Comparison of ENCODE assay signal across 8 cellular contexts in genomic region chr19:41175825-41176734, GRCh38. TPM values are rescaled to one million over a fixed set of nuclear protein-coding genes. Genes with fewer than 3 reads are reported as not detected.
A peak's percentile ranks its signal among the peaks of the same experiment; 100 is the strongest.
DNase-seq lines count a peak whose midpoint lies in the region; ATAC-seq and TF ChIP-seq lines count a peak whose summit lies in the region.

No MANE protein-coding gene starts in this region.

- DNase-seq in BJ (ENCODE audit: low read depth) (peak; percentile 38), MV-4-11 (lab: John Stamatoyannopoulos, UW) (peak; percentile 95), fibroblast of peridontal ligament (ENCODE audit: extremely low read depth) (peak; percentile 73), non-pigmented ciliary epithelial cell (ENCODE audit: low read depth) (peak; percentile 54), GM10266 (ENCODE audit: extremely low spot score) (no peak)
- DNase-seq in activated CD8-positive, alpha-beta memory T cell treated with anti-CD3 and anti-CD28 coated beads, Interleukin-2, amount 50 U/mL, for 4 hours, result peak; percentile 44

- TF ChIP-seq CTCF in BJ (IDR thresholded peaks at IDR 0.05; ENCODE audit: insufficient read depth, low read depth, low read length) (no peak), GM10266 (IDR thresholded peaks at IDR 0.05; ENCODE audit: control insufficient read depth, insufficient read depth, low read depth, missing control alignments) (no peak)

- CTCF ChIA-PET in BJ (lab: Yijun Ruan, JAX), result interaction anchor here (1.2 to 1.6 kb wide), 3 partner anchors 10 to 86 kb away, joined by 3 to 5 read pairs (median 3); no protein-coding TSS in a partner anchor

- ATAC-seq in GM18502 (IDR thresholded peaks at IDR 0.05; ENCODE audit: poor library complexity, unreplicated experiment) (no peak), GM19035 (IDR thresholded peaks at IDR 0.05; ENCODE audit: unreplicated experiment) (no peak)

- H3K36me3 ChIP-seq in BJ (ENCODE audit: control insufficient read depth, insufficient read depth, low read length), result no peaks in the 10 kb centered on the region

- H3K4me3 ChIP-seq in BJ (ENCODE audit: low read depth, low read length), result no peak overlapping the region

- no peaks in the 10 kb centered on the region for H3K27me3 ChIP-seq in BJ (ENCODE audit: control insufficient read depth, insufficient read depth, low read length)

- POLR2A ChIA-PET in BJ (lab: Charles Lee), result no interaction called here

RNA-seq across cellular contexts. Expression of gene CYP2S1, which starts 16.9 kb away (rescaled TPM):
- polyA plus RNA-seq in BJ (2011; rRNA removed), result 0.27 and 0.53 TPM in 2 replicates
- 0.28 and 0.51 TPM in 2 replicates for polyA minus RNA-seq in BJ (2011; rRNA and poly(A)+ RNA removed)

RNA-seq across cellular contexts. Expression of gene AXL, which starts 42.9 kb away (rescaled TPM):
- polyA plus RNA-seq in BJ (2011; rRNA removed), result 190 and 260 TPM in 2 replicates
- 840 and 1,131 TPM in 2 replicates for polyA minus RNA-seq in BJ (2011; rRNA and poly(A)+ RNA removed)
